ENCODE assay signal across 9 cellular contexts in genomic region chr3:59784164-59784563, GRCh38.
"Had no signal": no experiment of that assay in that cellular context is flagged by ENCODE, and none has a peak within 500 bp of the region (broad histone marks: within the 10 kb centered on the region; RNA-seq: fewer than 3 reads in every experiment).

No MANE protein-coding gene starts in this region.

- H3K36me3 ChIP-seq: upper lobe of left lung had no signal

- H3K27me3 Mint-ChIP-seq: T-cell had no signal

- H3K27ac Mint-ChIP-seq: brain, endodermal cell, T-cell had no signal

- H3K27me3 ChIP-seq: upper lobe of left lung had no signal

- H3K9me3 Mint-ChIP-seq: endodermal cell, T-cell had no signal

- DNase-seq: activated CD4-positive, alpha-beta T cell treated with anti-CD3 and anti-CD28 coated beads, Interleukin-2, amount 50 U/mL, for 1 hour; activated T-cell treated with anti-CD3 and anti-CD28 coated beads, Interleukin-2, amount 50 U/mL, for 1 hour; dermis blood vessel endothelial cell; endodermal cell; hippocampal formation; stimulated activated CD4-positive, alpha-beta T cell treated with anti-CD3 and anti-CD28 coated beads, Interleukin-12 subunit alpha, Interleukin-12 subunit beta, amount 100 ng/mL, for 4 hours; upper lobe of left lung had no signal

- H3K36me3 Mint-ChIP-seq: brain had no signal

- H3K9me3 ChIP-seq: upper lobe of left lung had no signal

- H3K27ac ChIP-seq: upper lobe of left lung had no signal

- H3K4me3 Mint-ChIP-seq: brain, endodermal cell had no signal

- H3K4me1 ChIP-seq: upper lobe of left lung had no signal

- H3K4me3 ChIP-seq: upper lobe of left lung had no signal
